Comparison of ENCODE assay signal across 10 cellular contexts in genomic region chr10:76881477-76882220, GRCh38.
DNase-seq lines count a peak whose midpoint lies in the region; ATAC-seq lines count a peak whose summit lies in the region.
"Had no signal": no experiment of that assay in that cellular context is flagged by ENCODE, and none has a peak within 500 bp of the region (broad histone marks: within the 10 kb centered on the region; RNA-seq: fewer than 3 reads in every experiment).

No MANE protein-coding gene starts in this region.

- no peaks in the 10 kb centered on the region for H3K9me3 ChIP-seq in adipocyte (ENCODE audit: control insufficient read depth, low read length)

- no peaks in the 10 kb centered on the region for H3K36me3 ChIP-seq in adipocyte (ENCODE audit: control insufficient read depth, insufficient read depth, low read length, severe bottlenecking)

- intact Hi-C loops in head of caudate nucleus (cut with DNase I) = no loop called here

- no peak overlapping the region for H3K9ac ChIP-seq in adipocyte (ENCODE audit: low read length)

- peak; percentile 81 for ATAC-seq in GM18909 (IDR thresholded peaks at IDR 0.05; ENCODE audit: poor library complexity, unreplicated experiment)
- peak; percentile 76 for ATAC-seq in HG02938 (IDR thresholded peaks at IDR 0.05; ENCODE audit: unreplicated experiment)

- H3K4me1 ChIP-seq in adipocyte (ENCODE audit: control insufficient read depth, insufficient read depth, low read length) = peaks cover 19% of the 10 kb centered on the region

- H3K4me3 ChIP-seq in adipocyte (ENCODE audit: low read length) = no peak overlapping the region

- DNase-seq in AG20443 (ENCODE audit: low spot score) = peak; percentile 64
- DNase-seq in adipocyte (ENCODE audit: low read depth) = peak; percentile 43
- no peak for DNase-seq in LoVo (ENCODE audit: low spot score)
- DNase-seq in putamen (ENCODE audit: low spot score) = no peak
- no peak for DNase-seq in midbrain (lab: John Stamatoyannopoulos, UW)
- DNase-seq in head of caudate nucleus = no peak
- DNase-seq: HFFc6; stimulated activated CD4-positive, alpha-beta T cell treated with anti-CD3 and anti-CD28 coated beads, Interleukin-4, amount 100 ng/mL, for 24 hours had no signal

- no peaks in the 10 kb centered on the region for H3K27me3 ChIP-seq in adipocyte (replicated peaks; ENCODE audit: control insufficient read depth, insufficient read depth, low read length)

Comparison
In these comparisons a context has a peak if more than half of its experiments do, and no peak if none do; other contexts are left out.
1. DNase-seq: peak in AG20443 (single experiment) and adipocyte (single experiment); none in LoVo (single experiment), putamen (single experiment), midbrain (single experiment) and head of caudate nucleus (0 of 42).